In the genomic region with DNA sequence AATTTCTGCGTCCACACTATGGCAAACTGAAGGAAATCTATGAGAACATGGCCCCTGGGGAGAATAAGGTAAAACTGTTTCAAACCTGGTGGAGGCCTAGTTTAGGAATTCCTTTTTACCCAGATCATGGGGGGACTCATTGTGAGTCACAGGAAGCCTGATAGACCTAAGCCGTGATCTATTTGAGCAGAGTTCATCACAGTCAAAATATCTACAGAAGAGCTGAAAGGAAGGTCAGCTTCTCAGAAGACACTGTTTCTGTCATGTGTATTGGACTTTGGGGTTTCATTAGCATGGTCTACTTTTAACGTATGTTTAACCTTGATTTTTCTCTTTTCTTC, we compare ENCODE assay signal across 8 cellular contexts. TPM values are rescaled to one million over a fixed set of nuclear protein-coding genes. Genes with fewer than 3 reads are reported as not detected.
A peak's percentile ranks its signal among the peaks of the same experiment; 100 is the strongest.
DNase-seq lines count a peak whose midpoint lies in the region; ATAC-seq and TF ChIP-seq lines count a peak whose summit lies in the region.

No MANE protein-coding gene starts in this region.

- H3K27ac Mint-ChIP-seq in effector memory CD8-positive, alpha-beta T cell, result no peak overlapping the region

- H3K9ac ChIP-seq in ES-I3 (ENCODE audit: low read depth, low read length) (peak overlapping the region; percentile 90; the same call in 1 of the 2 replicates), NT2/D1 (ENCODE audit: insufficient read length, low read depth) (peak overlapping the region; percentile 98)

- H3K36me3 Mint-ChIP-seq in effector memory CD8-positive, alpha-beta T cell (ENCODE audit: insufficient read depth), result peaks cover 71% of the 10 kb centered on the region

- H3K36me3 ChIP-seq in ES-I3 (ENCODE audit: insufficient read depth, low read length) (peaks cover 40% of the 10 kb centered on the region), NT2/D1 (ENCODE audit: insufficient read depth, insufficient read length, low read length) (peaks cover 58% of the 10 kb centered on the region), osteoblast (ENCODE audit: insufficient read depth, low read length) (peaks cover 50% of the 10 kb centered on the region)

- H3K4me1 Mint-ChIP-seq in effector memory CD8-positive, alpha-beta T cell (ENCODE audit: low read depth in 2 of 2), result peaks cover 11 to 25% of the 10 kb centered on the region in 2 donors

- H3K4me3 ChIP-seq in NT2/D1 (ENCODE audit: insufficient read length, low read depth) (peak overlapping the region; percentile 98), osteoblast (ENCODE audit: insufficient read depth, low read length) (peak overlapping the region; percentile 98)

- H3K9me3 Mint-ChIP-seq in effector memory CD8-positive, alpha-beta T cell, result no peaks in the 10 kb centered on the region

- no peaks in the 10 kb centered on the region for H3K9me3 ChIP-seq in ES-I3 (ENCODE audit: control insufficient read depth, insufficient read depth, low read length)
- H3K9me3 ChIP-seq in NT2/D1 (ENCODE audit: insufficient read depth, low read length), result no peaks in the 10 kb centered on the region
- H3K9me3 ChIP-seq in osteoblast (ENCODE audit: low read depth, low read length), result no peaks in the 10 kb centered on the region

- peak overlapping the region; percentile 86 to 90 for H3K4me3 Mint-ChIP-seq in effector memory CD8-positive, alpha-beta T cell

- peaks cover 33% of the 10 kb centered on the region for H4K20me1 ChIP-seq in osteoblast (ENCODE audit: insufficient read depth, low read length)

- no peaks in the 10 kb centered on the region for H3K27me3 ChIP-seq in NT2/D1 (ENCODE audit: insufficient read depth, insufficient read length)
- no peaks in the 10 kb centered on the region for H3K27me3 ChIP-seq in osteoblast (ENCODE audit: insufficient read depth, low read length)

- TF ChIP-seq CTCF in osteoblast (IDR thresholded peaks at IDR 0.05; ENCODE audit: extremely low read depth, low read depth, low read length), result no peak

- H3K79me2 ChIP-seq in osteoblast (ENCODE audit: insufficient read depth, low read length), result peaks cover 55% of the 10 kb centered on the region

- H3K27ac ChIP-seq in osteoblast (ENCODE audit: low read depth, low read length), result peak overlapping the region; percentile 75

- H3K4me1 ChIP-seq in ES-I3 (ENCODE audit: insufficient read depth, low read length) (peaks cover 6% of the 10 kb centered on the region; the same call in 1 of the 2 replicates), NT2/D1 (ENCODE audit: insufficient read depth, insufficient read length) (no peaks in the 10 kb centered on the region), osteoblast (ENCODE audit: insufficient read depth, low read length) (peaks cover 14% of the 10 kb centered on the region)

- H2AFZ ChIP-seq in osteoblast (ENCODE audit: low read length), result no peak overlapping the region

- no peaks in the 10 kb centered on the region for H3K27me3 Mint-ChIP-seq in effector memory CD8-positive, alpha-beta T cell

- ATAC-seq in effector memory CD8-positive, alpha-beta T cell (replicated peaks), result no peak
- no peak for ATAC-seq in HG03432 (IDR thresholded peaks at IDR 0.05; ENCODE audit: unreplicated experiment)

- H3K4me2 ChIP-seq in osteoblast (ENCODE audit: insufficient read depth, low read length), result peak overlapping the region; percentile 98

- no peak for DNase-seq in NT2/D1 (ENCODE audit: low read depth, low spot score)
- DNase-seq in effector memory CD8-positive, alpha-beta T cell, result no peak
- peak; percentile 64 for DNase-seq in osteoblast (ENCODE audit: insufficient read length, low spot score, missing footprints)
- DNase-seq in NCI-H345 treated with DMSO at 0.1 percent for 48 hours (lab: John Stamatoyannopoulos, UW; ENCODE audit: unreplicated experiment), result no peak
- no peak for DNase-seq in NCI-H446 (lab: John Stamatoyannopoulos, UW)
- DNase-seq in activated gamma-delta T cell (lab: John Stamatoyannopoulos, UW), result no peak

RNA-seq across cellular contexts. Expression of a gene that starts 1.3 kb away (rescaled TPM):
- total RNA-seq in osteoblast, result 259 and 301 TPM in 2 replicates

RNA-seq across cellular contexts. Expression of a gene that starts 14.1 kb away (rescaled TPM):
- 215 and 245 TPM in 2 replicates for total RNA-seq in osteoblast

RNA-seq across cellular contexts. Expression of a gene that starts 24.5 kb away (rescaled TPM):
- total RNA-seq in osteoblast, result not detected in 2 replicates

RNA-seq across cellular contexts. Expression of a gene that starts 37.1 kb away (rescaled TPM):
- 9.8 and 10.6 TPM in 2 replicates for total RNA-seq in osteoblast

RNA-seq across cellular contexts. Expression of a gene that starts 39.0 kb away (rescaled TPM):
- not detected in 2 replicates for total RNA-seq in osteoblast
